15 cellular contexts compared by ENCODE assay signal in genomic region chr21:43005635-43006034, GRCh38.
"Had no signal": no experiment of that assay in that cellular context is flagged by ENCODE, and none has a peak within 500 bp of the region (broad histone marks: within the 10 kb centered on the region; RNA-seq: fewer than 3 reads in every experiment).

No MANE protein-coding gene starts in this region.

- H3K27ac Mint-ChIP-seq: activated CD4-positive, alpha-beta T cell treated with anti-CD3 and anti-CD28 coated beads, Interleukin-2, amount 10 ng/mL, durations not matched to agents 7 days and 5 days; activated naive CD8-positive, alpha-beta T cell treated with anti-CD3 and anti-CD28 coated beads for 36 hours; activated T-helper 1 cell treated with anti-CD3 and anti-CD28 coated beads, Interleukin-12 subunit alpha, Interleukin-12 subunit beta, Interleukin-2, Interleukin-4 antibody, amounts not matched to agents 30 ng/mL and 10 ng/mL and 1 ng/mL, durations not matched to agents 14 hours and 24 hours and 36 hours had no signal

- DNase-seq: activated CD4-positive, alpha-beta T cell treated with anti-CD3 and anti-CD28 coated beads, Interleukin-2, amount 10 ng/mL, durations not matched to agents 7 days and 5 days; activated CD4-positive, CD25-positive, alpha-beta regulatory T cell; activated naive CD8-positive, alpha-beta T cell treated with anti-CD3 and anti-CD28 coated beads for 36 hours; amygdala; central memory CD4-positive, alpha-beta T cell; foreskin fibroblast; kidney glomerular epithelial cell; midbrain; stimulated activated CD4-positive, alpha-beta T cell treated with anti-CD3 and anti-CD28 coated beads, Interleukin-15, amount 100 ng/mL, for 24 hours; stimulated activated CD4-positive, alpha-beta T cell treated with anti-CD3 and anti-CD28 coated beads, Interleukin-4, amount 100 ng/mL, for 1 hour; stimulated activated naive CD4-positive, alpha-beta T cell; trophoblast cell had no signal

- H3K27ac ChIP-seq: coronary artery had no signal

- H3K4me3 Mint-ChIP-seq: activated CD4-positive, alpha-beta T cell treated with anti-CD3 and anti-CD28 coated beads, Interleukin-2, amount 10 ng/mL, durations not matched to agents 7 days and 5 days; activated naive CD8-positive, alpha-beta T cell treated with anti-CD3 and anti-CD28 coated beads for 36 hours; activated T-helper 1 cell treated with anti-CD3 and anti-CD28 coated beads, Interleukin-12 subunit alpha, Interleukin-12 subunit beta, Interleukin-2, Interleukin-4 antibody, amounts not matched to agents 30 ng/mL and 10 ng/mL and 1 ng/mL, durations not matched to agents 14 hours and 24 hours and 36 hours; brain had no signal

- H3K4me3 ChIP-seq: coronary artery had no signal

- H3K27me3 Mint-ChIP-seq: activated CD4-positive, alpha-beta T cell treated with anti-CD3 and anti-CD28 coated beads, Interleukin-2, amount 10 ng/mL, durations not matched to agents 7 days and 5 days; activated naive CD8-positive, alpha-beta T cell treated with anti-CD3 and anti-CD28 coated beads for 36 hours had no signal

- H3K4me1 Mint-ChIP-seq: activated CD4-positive, alpha-beta T cell treated with anti-CD3 and anti-CD28 coated beads, Interleukin-2, amount 10 ng/mL, durations not matched to agents 7 days and 5 days; brain had no signal
